In genomic region chr20:58616411-58616810, GRCh38 we compare ENCODE assay signal across 30 cellular contexts.
"Had no signal": no experiment of that assay in that cellular context is flagged by ENCODE, and none has a peak within 500 bp of the region (broad histone marks: within the 10 kb centered on the region; RNA-seq: fewer than 3 reads in every experiment).

No MANE protein-coding gene starts in this region.

- H3K36me3 ChIP-seq: SJSA1, WERI-Rb-1 had no signal

- H3K27me3 ChIP-seq: SJSA1 had no signal

- H3K27ac ChIP-seq: SJSA1, WERI-Rb-1 had no signal

- H3K4me3 ChIP-seq: SJSA1 had no signal

- ATAC-seq: activated CD8-positive, alpha-beta memory T cell treated with anti-CD3 and anti-CD28 coated beads, Interleukin-2, amount 10 ng/mL, durations not matched to agents 7 days and 5 days; activated naive CD8-positive, alpha-beta T cell treated with anti-CD3 and anti-CD28 coated beads, Interleukin-2, amount 50 U/mL, for 24 hours had no signal

- DNase-seq: activated CD4-positive, alpha-beta memory T cell treated with anti-CD3 and anti-CD28 coated beads, Interleukin-2, amount 10 ng/mL, durations not matched to agents 7 days and 5 days; activated CD4-positive, alpha-beta T cell treated with anti-CD3 and anti-CD28 coated beads for 1 hour; activated CD4-positive, alpha-beta T cell treated with anti-CD3 and anti-CD28 coated beads for 48 hours; activated CD4-positive, CD25-positive, alpha-beta regulatory T cell; activated CD8-positive, alpha-beta memory T cell treated with anti-CD3 and anti-CD28 coated beads for 24 hours; activated CD8-positive, alpha-beta memory T cell treated with anti-CD3 and anti-CD28 coated beads, Interleukin-2, amount 10 ng/mL, durations not matched to agents 7 days and 5 days; activated CD8-positive, alpha-beta memory T cell treated with anti-CD3 and anti-CD28 coated beads, Interleukin-2, amount 50 U/mL, for 48 hours; activated effector memory CD4-positive, alpha-beta T cell treated with Interleukin-2 at 50 U/mL for 16 hours; activated naive CD4-positive, alpha-beta T cell treated with anti-CD3 and anti-CD28 coated beads, Interleukin-2, amount 10 ng/mL, durations not matched to agents 7 days and 5 days; activated naive CD8-positive, alpha-beta T cell treated with anti-CD3 and anti-CD28 coated beads, Interleukin-2, amount 50 U/mL, for 24 hours; activated T-cell treated with anti-CD3 and anti-CD28 coated beads, Interleukin-2, amount 50 U/mL, for 48 hours; anterior cingulate cortex; central memory CD4-positive, alpha-beta T cell; NCI-H1092; NCI-H1436 treated with DMSO at 0.1 percent for 48 hours; NCI-H187; NCI-H2029 treated with DMSO at 0.1 percent for 48 hours; NCI-H2107; NCI-H2171; NCI-H510A; NCI-H526; NCI-H748 treated with DMSO at 0.1 percent for 48 hours; OCI-M1; SHP77 treated with DMSO at 0.1 percent for 48 hours; SW 1271; T-helper 1 cell; T-helper 2 cell; T-helper 9 cell; WERI-Rb-1 had no signal
